In the genomic region with DNA sequence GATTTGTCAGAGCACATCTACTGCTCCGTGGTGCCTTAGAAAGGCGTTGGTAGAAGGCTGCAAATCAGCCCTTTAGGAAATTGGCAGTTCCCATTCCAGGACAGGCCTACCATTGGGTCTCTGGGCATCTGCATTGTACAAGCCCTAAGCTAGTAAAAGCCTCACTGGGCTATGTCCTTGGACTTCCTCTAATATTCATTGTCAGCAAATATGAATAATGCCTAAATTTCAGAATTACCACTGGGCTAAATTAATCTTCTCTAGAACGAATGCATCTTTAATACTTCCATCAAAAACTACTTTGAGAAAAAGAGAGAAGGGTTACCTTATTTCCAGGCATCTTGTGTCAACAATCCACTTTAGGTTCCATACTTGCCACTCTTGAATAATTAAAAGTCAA, we compare ENCODE assay signal across 25 cellular contexts.
"Had no signal": no experiment of that assay in that cellular context is flagged by ENCODE, and none has a peak within 500 bp of the region (broad histone marks: within the 10 kb centered on the region; RNA-seq: fewer than 3 reads in every experiment).

No MANE protein-coding gene starts in this region.

- H3K27me3 ChIP-seq: breast epithelium had no signal

- H3K36me3 ChIP-seq: breast epithelium, SJSA1 had no signal

- H3K4me1 ChIP-seq: breast epithelium, SJSA1 had no signal

- H3K27ac ChIP-seq: breast epithelium, SJSA1 had no signal

- DNase-seq: activated B cell treated with CpG ODN at 0.5 μM for 24 hours; activated CD4-positive, alpha-beta T cell treated with anti-CD3 and anti-CD28 coated beads for 1 hour; activated CD4-positive, alpha-beta T cell treated with anti-CD3 and anti-CD28 coated beads, Interleukin-2, amount 10 ng/mL, durations not matched to agents 24 days and 14 days; activated CD4-positive, alpha-beta T cell treated with anti-CD3 and anti-CD28 coated beads, Interleukin-2, amount 50 U/mL, for 48 hours; activated CD8-positive, alpha-beta memory T cell treated with anti-CD3 and anti-CD28 coated beads, Interleukin-2, amount 10 ng/mL, durations not matched to agents 7 days and 5 days; activated effector memory CD4-positive, alpha-beta T cell treated with Interleukin-2 at 50 U/mL for 16 hours; activated naive CD4-positive, alpha-beta T cell; activated T-cell treated with anti-CD3 and anti-CD28 coated beads, Interleukin-2, amount 50 U/mL, for 24 hours; aorta; caudate nucleus; NCI-H1092 treated with DMSO at 0.1 percent for 48 hours; NCI-H1417 treated with DMSO at 0.1 percent for 48 hours; NCI-H1694; NCI-H2029; NCI-H2107; NCI-H2171 treated with DMSO at 0.1 percent for 48 hours; NCI-H226; NCI-H69; NK-92 treated with Interleukin-12 subunit alpha and Interleukin-12 subunit beta, amount 100 ng/mL, for 24 hours; SHP77; SW 1271 had no signal

- H3K9me3 ChIP-seq: breast epithelium, SJSA1 had no signal

- H3K4me3 ChIP-seq: breast epithelium, SJSA1 had no signal

- ATAC-seq: activated CD8-positive, alpha-beta memory T cell treated with anti-CD3 and anti-CD28 coated beads, Interleukin-2, amount 10 ng/mL, durations not matched to agents 7 days and 5 days; SK-N-SH treated with all-trans-retinoic acid at 6 μM for 48 hours had no signal

- FAIRE-seq: RCC 7860 had no signal
